Comparison of ENCODE assay signal across 10 cellular contexts in genomic region chr14:59333668-59334067, GRCh38.
DNase-seq lines count a peak whose midpoint lies in the region; ATAC-seq and TF ChIP-seq lines count a peak whose summit lies in the region.
"Had no signal": no experiment of that assay in that cellular context is flagged by ENCODE, and none has a peak within 500 bp of the region (broad histone marks: within the 10 kb centered on the region; RNA-seq: fewer than 3 reads in every experiment).

No MANE protein-coding gene starts in this region.

- peaks cover 23% of the 10 kb centered on the region for H3K36me3 Mint-ChIP-seq in endothelial cell (ENCODE audit: low read depth, unreplicated experiment)
- peaks cover 19% of the 10 kb centered on the region for H3K36me3 Mint-ChIP-seq in mesothelial cell of epicardium

- no peaks in the 10 kb centered on the region for H3K4me1 ChIP-seq in A673 (ENCODE audit: insufficient read depth, low read length, poor library complexity, severe bottlenecking)

- H3K4me1 Mint-ChIP-seq in endothelial cell (ENCODE audit: unreplicated experiment) (peaks cover 49% of the 10 kb centered on the region), mesothelial cell of epicardium (peaks cover 11% of the 10 kb centered on the region)

- TF ChIP-seq CTCF in A673 (conservative IDR thresholded peaks at IDR 0.05; ENCODE audit: low read depth, low read length), result no peak
- TF ChIP-seq CTCF in endothelial cell (IDR thresholded peaks at IDR 0.05; ENCODE audit: unreplicated experiment), result no peak
- no peak for TF ChIP-seq CTCF in mesothelial cell of epicardium (IDR thresholded peaks at IDR 0.05; ENCODE audit: unreplicated experiment)

- no peaks in the 10 kb centered on the region for H3K9me3 ChIP-seq in A673 (ENCODE audit: low read depth, low read length, poor library complexity, severe bottlenecking)

- no peak overlapping the region for H3K27ac ChIP-seq in A673 (ENCODE audit: low read depth, low read length, poor library complexity, severe bottlenecking)

- ATAC-seq in HG03378 (IDR thresholded peaks at IDR 0.05; ENCODE audit: unreplicated experiment), result no peak

- H3K4me3 ChIP-seq in A673 (ENCODE audit: low read depth, low read length, poor library complexity, severe bottlenecking), result no peak overlapping the region
- H3K4me3 ChIP-seq in H7 (ENCODE audit: insufficient read depth, low read depth, low read length), result no peak overlapping the region

- BruUV-seq in A673 (replicated peaks; lab: Mats Ljungman, UMichigan), result no TSS peak

- intact Hi-C loops in A673 (cut with micrococcal nuclease; ENCODE audit: unreplicated experiment), result no loop called here

- no peaks in the 10 kb centered on the region for H3K36me3 ChIP-seq in A673 (ENCODE audit: insufficient read depth, low read length, poor library complexity, severe bottlenecking)
- no peaks in the 10 kb centered on the region for H3K36me3 ChIP-seq in H7 (replicated peaks; ENCODE audit: control insufficient read depth, insufficient read depth, low read length)

- H3K4me3 Mint-ChIP-seq in endothelial cell (ENCODE audit: unreplicated experiment) (no peak overlapping the region), mesothelial cell of epicardium (no peak overlapping the region)
- H3K4me3 Mint-ChIP-seq: CD4-positive, CD25-positive, alpha-beta regulatory T cell had no signal

- POLR2A ChIA-PET in A673 (lab: Charles Lee; ENCODE audit: low non-redundant PET), result no interaction called here

- H3K27ac Mint-ChIP-seq in endothelial cell (ENCODE audit: unreplicated experiment) (peak overlapping the region; percentile 52), mesothelial cell of epicardium (peak overlapping the region; percentile 47)
- H3K27ac Mint-ChIP-seq: CD4-positive, CD25-positive, alpha-beta regulatory T cell had no signal

- H3K27me3 ChIP-seq in A673 (replicated peaks; ENCODE audit: insufficient read depth, low read depth, low read length, poor library complexity) (no peaks in the 10 kb centered on the region), H7 (ENCODE audit: control insufficient read depth, insufficient read depth, low read length) (no peaks in the 10 kb centered on the region)

- H3K27me3 Mint-ChIP-seq in endothelial cell (ENCODE audit: unreplicated experiment) (no peaks in the 10 kb centered on the region), mesothelial cell of epicardium (ENCODE audit: low read depth) (no peaks in the 10 kb centered on the region)
- H3K27me3 Mint-ChIP-seq: CD4-positive, CD25-positive, alpha-beta regulatory T cell had no signal

- CTCF ChIA-PET in A673 (lab: Charles Lee), result no interaction called here

- DNase-seq in A673 (ENCODE audit: low spot score) (peak; percentile 43), NCI-H1694 (lab: John Stamatoyannopoulos, UW) (peak; percentile 17), endothelial cell (ENCODE audit: low spot score) (no peak), mesothelial cell of epicardium (ENCODE audit: low spot score in 2 of 2, unreplicated experiment in 2 of 2) (no peak), H7 (no peak), NCI-H774 (lab: John Stamatoyannopoulos, UW) (no peak)
- DNase-seq in activated naive CD4-positive, alpha-beta T cell treated with Interleukin-2 at 50 U/mL for 16 hours, result no peak
- DNase-seq: CD4-positive, CD25-positive, alpha-beta regulatory T cell; glutamatergic neuron had no signal

- H3K9me3 Mint-ChIP-seq in endothelial cell (ENCODE audit: unreplicated experiment), result no peaks in the 10 kb centered on the region
- no peaks in the 10 kb centered on the region for H3K9me3 Mint-ChIP-seq in mesothelial cell of epicardium

Comparison
In these comparisons a context has a peak if more than half of its experiments do, and no peak if none do; other contexts are left out.
1. DNase-seq: peak in A673 (single experiment) and NCI-H1694 (single experiment); none in endothelial cell (single experiment), mesothelial cell of epicardium (0 of 2), H7 (single experiment), NCI-H774 (single experiment) and activated naive CD4-positive, alpha-beta T cell treated with Interleukin-2 at 50 U/mL for 16 hours (single experiment).